In genomic region chr16:84535851-84536250, GRCh38 we compare ENCODE assay signal across 17 cellular contexts. TPM values are rescaled to one million over a fixed set of nuclear protein-coding genes. Genes with fewer than 3 reads are reported as not detected.
DNase-seq lines count a peak whose midpoint lies in the region; ATAC-seq and TF ChIP-seq lines count a peak whose summit lies in the region.
"Had no signal": no experiment of that assay in that cellular context is flagged by ENCODE, and none has a peak within 500 bp of the region (broad histone marks: within the 10 kb centered on the region; RNA-seq: fewer than 3 reads in every experiment).

No MANE protein-coding gene starts in this region.

- no peaks in the 10 kb centered on the region for H3K9me3 ChIP-seq in endodermal cell (ENCODE audit: control insufficient read depth, low read length)

- no peak overlapping the region for H3K4me3 ChIP-seq in endodermal cell (ENCODE audit: low read length)

- H3K27me3 ChIP-seq in endodermal cell (ENCODE audit: control insufficient read depth, insufficient read depth, low read length, poor library complexity, severe bottlenecking) = no peaks in the 10 kb centered on the region

- WGBS in endodermal cell (ENCODE audit: insufficient coverage in 1 of 2, insufficient read length in 1 of 2), 2 experiments = 88 to 89% methylated on average over 7 to 9 of the region's 9 CpGs

- DNase-seq in T-helper 2 cell treated with Interferon-gamma antibody and Interleukin-4, amounts not matched to agents 5 μg/mL and 100 μg/mL, for 36 hours (ENCODE audit: low spot score) = no peak
- DNase-seq in T-helper 2 cell = no peak
- no peak for DNase-seq in endodermal cell
- DNase-seq in GM20000 (ENCODE audit: low spot score) = no peak
- no peak for DNase-seq in UCSD-AML1 (lab: John Stamatoyannopoulos, UW; ENCODE audit: unreplicated experiment)
- DNase-seq: CD8-positive, alpha-beta T cell; DMS79; NCI-H1048; NCI-H1436 treated with DMSO at 0.1 percent for 48 hours; NCI-H2081; NCI-H226; NCI-H524 treated with DMSO at 0.1 percent for 48 hours had no signal

- TF ChIP-seq CTCF in endodermal cell (conservative IDR thresholded peaks at IDR 0.05) = no peak
- no peak for TF ChIP-seq CTCF in nephron (IDR thresholded peaks at IDR 0.05; ENCODE audit: unreplicated experiment in 3 of 3)
- TF ChIP-seq CTCF in GM20000 (IDR thresholded peaks at IDR 0.05; ENCODE audit: extremely low read depth, missing control alignments) = no peak

- H3K27ac Mint-ChIP-seq in T-helper 2 cell treated with Interferon-gamma antibody and Interleukin-4, amounts not matched to agents 5 μg/mL and 100 μg/mL, for 36 hours = peak overlapping the region; percentile 38
- no peak overlapping the region for H3K27ac Mint-ChIP-seq in endodermal cell
- peak overlapping the region; percentile 78 to 92 (median 86) for H3K27ac Mint-ChIP-seq in nephron
- H3K27ac Mint-ChIP-seq: CD8-positive, alpha-beta T cell had no signal

- H3K4me1 ChIP-seq in endodermal cell (ENCODE audit: control insufficient read depth, insufficient read depth, low read length) = peaks cover 12% of the 10 kb centered on the region

- H3K4me3 Mint-ChIP-seq in T-helper 2 cell treated with Interferon-gamma antibody and Interleukin-4, amounts not matched to agents 5 μg/mL and 100 μg/mL, for 36 hours = no peak overlapping the region
- no peak overlapping the region for H3K4me3 Mint-ChIP-seq in endodermal cell
- H3K4me3 Mint-ChIP-seq in nephron = no peak overlapping the region
- H3K4me3 Mint-ChIP-seq: CD8-positive, alpha-beta T cell had no signal

- H3K4me1 Mint-ChIP-seq in T-helper 2 cell treated with Interferon-gamma antibody and Interleukin-4, amounts not matched to agents 5 μg/mL and 100 μg/mL, for 36 hours (ENCODE audit: low read depth) = peaks cover 27% of the 10 kb centered on the region
- H3K4me1 Mint-ChIP-seq in endodermal cell (peaks cover 27% of the 10 kb centered on the region), nephron (peaks cover 54% of the 10 kb centered on the region)

- H3K27ac ChIP-seq in endodermal cell (ENCODE audit: low read depth, low read length) = peak overlapping the region; percentile 89
- H3K27ac ChIP-seq: KMS-11 had no signal

- H3K9me3 Mint-ChIP-seq in T-helper 2 cell treated with Interferon-gamma antibody and Interleukin-4, amounts not matched to agents 5 μg/mL and 100 μg/mL, for 36 hours = peaks cover 5% of the 10 kb centered on the region
- H3K9me3 Mint-ChIP-seq in endodermal cell = no peaks in the 10 kb centered on the region
- H3K9me3 Mint-ChIP-seq in nephron = no peaks in the 10 kb centered on the region
- H3K9me3 Mint-ChIP-seq: CD8-positive, alpha-beta T cell had no signal

- no peaks in the 10 kb centered on the region for H3K36me3 ChIP-seq in endodermal cell (ENCODE audit: control insufficient read depth, insufficient read depth, low read length)

- peaks cover 45% of the 10 kb centered on the region for H3K36me3 Mint-ChIP-seq in T-helper 2 cell treated with Interferon-gamma antibody and Interleukin-4, amounts not matched to agents 5 μg/mL and 100 μg/mL, for 36 hours (ENCODE audit: low read depth)
- H3K36me3 Mint-ChIP-seq in endodermal cell (ENCODE audit: low read depth) = no peaks in the 10 kb centered on the region
- no peaks in the 10 kb centered on the region for H3K36me3 Mint-ChIP-seq in nephron (ENCODE audit: low read depth)

- H3K9ac ChIP-seq in endodermal cell (ENCODE audit: extremely low read depth, low read length, poor library complexity, severe bottlenecking) = no peak overlapping the region
- H3K9ac ChIP-seq: KMS-11 had no signal

- ATAC-seq in HG03045 (IDR thresholded peaks at IDR 0.05; ENCODE audit: unreplicated experiment) (no peak), GM19467 (IDR thresholded peaks at IDR 0.05; ENCODE audit: unreplicated experiment) (no peak)
- ATAC-seq: CD8-positive, alpha-beta T cell; HCT116 had no signal

- H3K27me3 Mint-ChIP-seq in T-helper 2 cell treated with Interferon-gamma antibody and Interleukin-4, amounts not matched to agents 5 μg/mL and 100 μg/mL, for 36 hours (ENCODE audit: low read depth) = no peaks in the 10 kb centered on the region
- H3K27me3 Mint-ChIP-seq in endodermal cell (ENCODE audit: insufficient read depth) = no peaks in the 10 kb centered on the region
- H3K27me3 Mint-ChIP-seq in nephron (ENCODE audit: low read depth) = peaks cover 13% of the 10 kb centered on the region

RNA-seq across cellular contexts. Expression of gene MEAK7, which starts 31.4 kb away (rescaled TPM):
- total RNA-seq in endodermal cell = 10 to 100 TPM; 30.3 to 34.9 TPM
- polyA plus RNA-seq in endodermal cell (2013, experiment 1 of 2) = 16.1 TPM
- 12.1 TPM for polyA plus RNA-seq in endodermal cell (2013, experiment 2 of 2)
